15 cellular contexts compared by ENCODE assay signal in genomic region chr13:95955255-95955654, GRCh38.
DNase-seq lines count a peak whose midpoint lies in the region; ATAC-seq and TF ChIP-seq lines count a peak whose summit lies in the region.
"Had no signal": no experiment of that assay in that cellular context is flagged by ENCODE, and none has a peak within 500 bp of the region (broad histone marks: within the 10 kb centered on the region; RNA-seq: fewer than 3 reads in every experiment).

No MANE protein-coding gene starts in this region.

- no peak for DNase-seq in GM23338 (ENCODE audit: low spot score)
- no peak for DNase-seq in DMS 273 (lab: John Stamatoyannopoulos, UW; ENCODE audit: unreplicated experiment)
- no peak for DNase-seq in T-helper 2 cell
- no peak for DNase-seq in foreskin melanocyte
- DNase-seq in T-helper 1 cell: no peak
- DNase-seq: activated B cell treated with CpG ODN at 0.5 μM for 24 hours; amygdala; CD4-positive, CD25-positive, alpha-beta regulatory T cell; cortex of kidney; mesenchymal stem cell; MG63; nucleus accumbens; thyroid gland had no signal

- ATAC-seq in GM19035 (IDR thresholded peaks at IDR 0.05; ENCODE audit: unreplicated experiment) (peak; percentile 83), GM23338 (no peak), HG03175 (IDR thresholded peaks at IDR 0.05; ENCODE audit: unreplicated experiment) (peak; percentile 89)

- H3K4me1 ChIP-seq in GM23338 (ENCODE audit: insufficient read depth): peaks cover 10% of the 10 kb centered on the region

- H2AFZ ChIP-seq in GM23338: no peak overlapping the region

- H3K4me3 Mint-ChIP-seq in GM23338: no peak overlapping the region
- H3K4me3 Mint-ChIP-seq: activated B cell treated with CpG ODN at 0.5 μM for 24 hours; CD4-positive, CD25-positive, alpha-beta regulatory T cell had no signal

- no peak overlapping the region for H3K27ac Mint-ChIP-seq in GM23338
- H3K27ac Mint-ChIP-seq: activated B cell treated with CpG ODN at 0.5 μM for 24 hours; CD4-positive, CD25-positive, alpha-beta regulatory T cell had no signal

- H3K27me3 Mint-ChIP-seq in GM23338 (ENCODE audit: insufficient read depth, low read depth, poor library complexity): peaks cover 10% of the 10 kb centered on the region
- H3K27me3 Mint-ChIP-seq: activated B cell treated with CpG ODN at 0.5 μM for 24 hours; CD4-positive, CD25-positive, alpha-beta regulatory T cell had no signal

- H3K4me2 ChIP-seq in GM23338: peak overlapping the region; percentile 1; the same call in 1 of the 2 replicates

- H3K9me2 ChIP-seq in GM23338 (ENCODE audit: insufficient read depth): no peaks in the 10 kb centered on the region

- TF ChIP-seq CTCF in GM23338 (conservative IDR thresholded peaks at IDR 0.05; ENCODE audit: low read depth in 2 of 2): no peak

- peaks cover 92% of the 10 kb centered on the region for H3K36me3 Mint-ChIP-seq in GM23338 (ENCODE audit: low read depth)
- H3K36me3 Mint-ChIP-seq: CD4-positive, CD25-positive, alpha-beta regulatory T cell had no signal

- H3K36me3 ChIP-seq in GM23338 (ENCODE audit: insufficient read depth): peaks cover 13% of the 10 kb centered on the region; the same call in 1 of the 2 replicates
- H3K36me3 ChIP-seq: thyroid gland had no signal

- no peaks in the 10 kb centered on the region for H4K20me1 ChIP-seq in GM23338 (replicated peaks; ENCODE audit: insufficient read depth)

- peaks cover 3% of the 10 kb centered on the region; the same call in 1 of the 2 replicates for H3K79me2 ChIP-seq in GM23338 (replicated peaks; ENCODE audit: insufficient read depth)

- no peaks in the 10 kb centered on the region for H3F3A ChIP-seq in GM23338 (replicated peaks; ENCODE audit: low read depth)

- H3K27me3 ChIP-seq in GM23338 (ENCODE audit: insufficient read depth): no peaks in the 10 kb centered on the region
- H3K27me3 ChIP-seq: MG63, thyroid gland had no signal

- no peak overlapping the region for H3K4me3 ChIP-seq in GM23338
- H3K4me3 ChIP-seq: MG63, thyroid gland had no signal

- peak overlapping the region; percentile 69 for H3K27ac ChIP-seq in GM23338 (ENCODE audit: low read depth)
- H3K27ac ChIP-seq: thyroid gland had no signal

- H3K4me1 Mint-ChIP-seq in GM23338: peaks cover 20% of the 10 kb centered on the region
- H3K4me1 Mint-ChIP-seq: CD4-positive, CD25-positive, alpha-beta regulatory T cell had no signal

- peaks cover 65% of the 10 kb centered on the region for H3K9me3 Mint-ChIP-seq in GM23338

TF ChIP-seq in GM23338, 12 proteins besides CTCF, POLR2A, EP300 and RAD21:
- TF ChIP-seq EZH2phosphoT487 (IDR thresholded peaks at IDR 0.05; ENCODE audit: unreplicated experiment) (no peak), ZNF114 (CRISPR knock-in tag; IDR thresholded peaks at IDR 0.05) (no peak), POLR2AphosphoS5 (IDR thresholded peaks at IDR 0.05; ENCODE audit: low read depth) (no peak), CREB1 (CRISPR knock-in tag; IDR thresholded peaks at IDR 0.05; ENCODE audit: low read depth) (no peak), REST (IDR thresholded peaks at IDR 0.05; ENCODE audit: unreplicated experiment) (no peak), EZH2 (IDR thresholded peaks at IDR 0.05; ENCODE audit: low read depth, unreplicated experiment) (no peak), ZNF331 (CRISPR knock-in tag; IDR thresholded peaks at IDR 0.05; ENCODE audit: low read depth) (no peak), NANOG (IDR thresholded peaks at IDR 0.05; ENCODE audit: borderline replicate concordance) (no peak), ZNF462 (CRISPR knock-in tag; IDR thresholded peaks at IDR 0.05) (no peak), JUNB (IDR thresholded peaks at IDR 0.05; ENCODE audit: unreplicated experiment) (no peak), STAT1 (IDR thresholded peaks at IDR 0.05; ENCODE audit: unreplicated experiment) (no peak)
